ENCODE assay signal across 10 cellular contexts in the genomic region with DNA sequence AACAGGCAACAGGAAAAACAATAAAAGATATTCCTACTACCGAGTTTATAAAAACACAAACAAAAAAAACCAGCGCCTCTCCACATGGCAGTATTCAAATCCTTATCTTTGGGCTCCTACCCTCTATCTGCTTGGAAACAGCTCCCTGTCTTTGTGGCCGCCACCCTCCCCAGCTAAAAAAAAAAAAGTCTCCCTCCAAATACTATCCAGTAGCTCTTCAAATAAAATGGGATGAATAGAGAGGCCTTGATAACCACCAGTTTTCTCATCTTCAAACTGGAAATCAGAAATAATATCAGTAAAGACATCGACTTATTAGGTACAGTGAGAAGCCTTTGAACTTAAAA.
DNase-seq lines count a peak whose midpoint lies in the region; ATAC-seq, FAIRE-seq and TF ChIP-seq lines count a peak whose summit lies in the region.
"Had no signal": no experiment of that assay in that cellular context is flagged by ENCODE, and none has a peak within 500 bp of the region (broad histone marks: within the 10 kb centered on the region; RNA-seq: fewer than 3 reads in every experiment).

No MANE protein-coding gene starts in this region.

- TF ChIP-seq EP300 in A549 (IDR thresholded peaks at IDR 0.05) = no peak

- H2AFZ ChIP-seq in osteoblast (ENCODE audit: low read length) = no peak overlapping the region

- H3K9ac ChIP-seq in endodermal cell (ENCODE audit: extremely low read depth, low read length, poor library complexity, severe bottlenecking) = no peak overlapping the region

- H3K36me3 ChIP-seq in endodermal cell (ENCODE audit: control insufficient read depth, insufficient read depth, low read length) (no peaks in the 10 kb centered on the region), osteoblast (ENCODE audit: insufficient read depth, low read length) (no peaks in the 10 kb centered on the region)
- H3K36me3 ChIP-seq: cardiac muscle cell had no signal

- no peak for FAIRE-seq in A549 (lab: Jason Lieb, UNC)

- no peak overlapping the region for H3K27ac Mint-ChIP-seq in endodermal cell

- POLR2A ChIA-PET in A549 (lab: Yijun Ruan, JAX) = interaction anchor here (0.5 kb wide), 1 partner anchor 83 kb away, joined by 4 read pairs; no protein-coding TSS in a partner anchor

- no peaks in the 10 kb centered on the region for H3K9me3 Mint-ChIP-seq in endodermal cell

- H3K4me3 Mint-ChIP-seq in endodermal cell = no peak overlapping the region

- H3K4me1 ChIP-seq in A549 (peaks cover 36% of the 10 kb centered on the region), endodermal cell (ENCODE audit: control insufficient read depth, insufficient read depth, low read length) (peaks cover 3% of the 10 kb centered on the region), osteoblast (ENCODE audit: insufficient read depth, low read length) (peaks cover 31% of the 10 kb centered on the region)

- 86% methylated on average over 4 of the region's 4 CpGs for WGBS in A549 (ENCODE audit: missing lambda C conversion rate)
- WGBS in endodermal cell (ENCODE audit: insufficient coverage in 1 of 2, insufficient read length in 1 of 2), 2 experiments = 87 to 90% methylated on average over 3 to 4 of the region's 4 CpGs

- H3K27me3 ChIP-seq in endodermal cell (ENCODE audit: control insufficient read depth, insufficient read depth, low read length, poor library complexity, severe bottlenecking) (no peaks in the 10 kb centered on the region), osteoblast (ENCODE audit: insufficient read depth, low read length) (no peaks in the 10 kb centered on the region)
- H3K27me3 ChIP-seq: cardiac muscle cell had no signal

- TF ChIP-seq CTCF in A549 (IDR thresholded peaks at IDR 0.05) = no peak
- TF ChIP-seq CTCF in endodermal cell (conservative IDR thresholded peaks at IDR 0.05) = no peak
- no peak for TF ChIP-seq CTCF in osteoblast (IDR thresholded peaks at IDR 0.05; ENCODE audit: extremely low read depth, low read depth, low read length)

- no peaks in the 10 kb centered on the region for H4K20me1 ChIP-seq in osteoblast (ENCODE audit: insufficient read depth, low read length)

- H3K9me3 ChIP-seq in A549 = no peaks in the 10 kb centered on the region
- H3K9me3 ChIP-seq in endodermal cell (ENCODE audit: control insufficient read depth, low read length) = no peaks in the 10 kb centered on the region
- H3K9me3 ChIP-seq in osteoblast (ENCODE audit: low read depth, low read length) = no peaks in the 10 kb centered on the region

- no peaks in the 10 kb centered on the region for H3K27me3 Mint-ChIP-seq in endodermal cell (ENCODE audit: insufficient read depth)

- H3K27ac ChIP-seq in A549 (peak overlapping the region; percentile 78 to 86; a peak in 4 of 6 replicates), endodermal cell (ENCODE audit: low read depth, low read length) (peak overlapping the region; percentile 96), osteoblast (ENCODE audit: low read depth, low read length) (peak overlapping the region; percentile 79)

- ATAC-seq in A549 (no peak), HG03342 (IDR thresholded peaks at IDR 0.05; ENCODE audit: unreplicated experiment) (no peak), HG02938 (IDR thresholded peaks at IDR 0.05; ENCODE audit: unreplicated experiment) (no peak), GM21786 (IDR thresholded peaks at IDR 0.05; ENCODE audit: unreplicated experiment) (no peak)

- H3K79me2 ChIP-seq in osteoblast (ENCODE audit: insufficient read depth, low read length) = no peaks in the 10 kb centered on the region

- H3K36me3 Mint-ChIP-seq in endodermal cell (ENCODE audit: low read depth) = no peaks in the 10 kb centered on the region

- TF ChIP-seq POLR2A in A549 (IDR thresholded peaks at IDR 0.05; ENCODE audit: low read length) = no peak

- DNase-seq in A549 (ENCODE audit: low read depth in 1 of 2, low spot score in 1 of 2) (no peak), OCI-M1 (lab: John Stamatoyannopoulos, UW) (peak; percentile 86), endodermal cell (no peak), osteoblast (ENCODE audit: insufficient read length, low spot score, missing footprints) (no peak), HCEC 1CT (no peak)
- DNase-seq: NCI-H1092 treated with DMSO at 0.1 percent for 48 hours had no signal

- peak overlapping the region; percentile 87 for H3K4me2 ChIP-seq in A549
- no peak overlapping the region for H3K4me2 ChIP-seq in osteoblast (ENCODE audit: insufficient read depth, low read length)

- H3K4me3 ChIP-seq in A549 (no peak overlapping the region), endodermal cell (ENCODE audit: low read length) (no peak overlapping the region), osteoblast (ENCODE audit: insufficient read depth, low read length) (no peak overlapping the region)
- H3K4me3 ChIP-seq: cardiac muscle cell had no signal

- peaks cover 37% of the 10 kb centered on the region for H3K4me1 Mint-ChIP-seq in endodermal cell

- CTCF ChIA-PET in A549 (lab: Yijun Ruan, JAX) = interaction anchor here (1.1 kb wide), 1 partner anchor 12 kb away, joined by 3 read pairs; no protein-coding TSS in a partner anchor

- no peak for TF ChIP-seq RAD21 in A549 (conservative IDR thresholded peaks at IDR 0.05 in 1 of 2, IDR thresholded peaks at IDR 0.05 in 1 of 2)

TF ChIP-seq in A549, 52 proteins besides CTCF, POLR2A, EP300 and RAD21:
- TF ChIP-seq RFX5 (IDR thresholded peaks at IDR 0.05) (no peak), NFE2L2 (conservative IDR thresholded peaks at IDR 0.05; ENCODE audit: low read length) (no peak), ZFP36 (IDR thresholded peaks at IDR 0.05; ENCODE audit: borderline replicate concordance, partially characterized antibody) (no peak), SREBF2 (IDR thresholded peaks at IDR 0.05) (no peak), RARB (CRISPR knock-in tag; IDR thresholded peaks at IDR 0.05) (no peak), MAFK (IDR thresholded peaks at IDR 0.05; ENCODE audit: partially characterized antibody) (no peak), CHD2 (IDR thresholded peaks at IDR 0.05; ENCODE audit: low read length, partially characterized antibody) (no peak), PHF8 (IDR thresholded peaks at IDR 0.05; ENCODE audit: borderline replicate concordance, low read depth) (no peak), HOXB5 (CRISPR knock-in tag; IDR thresholded peaks at IDR 0.05) (no peak), CHD4 (IDR thresholded peaks at IDR 0.05; ENCODE audit: borderline replicate concordance) (no peak)
- TF ChIP-seq, protein P1, sequence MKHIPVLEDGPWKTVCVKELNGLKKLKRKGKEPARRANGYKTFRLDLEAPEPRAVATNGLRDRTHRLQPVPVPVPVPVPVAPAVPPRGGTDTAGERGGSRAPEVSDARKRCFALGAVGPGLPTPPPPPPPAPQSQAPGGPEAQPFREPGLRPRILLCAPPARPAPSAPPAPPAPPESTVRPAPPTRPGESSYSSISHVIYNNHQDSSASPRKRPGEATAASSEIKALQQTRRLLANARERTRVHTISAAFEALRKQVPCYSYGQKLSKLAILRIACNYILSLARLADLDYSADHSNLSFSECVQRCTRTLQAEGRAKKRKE (CRISPR knock-in tag; IDR thresholded peaks at IDR 0.05; ENCODE audit: low read depth) = no peak
- TF ChIP-seq, protein P2, sequence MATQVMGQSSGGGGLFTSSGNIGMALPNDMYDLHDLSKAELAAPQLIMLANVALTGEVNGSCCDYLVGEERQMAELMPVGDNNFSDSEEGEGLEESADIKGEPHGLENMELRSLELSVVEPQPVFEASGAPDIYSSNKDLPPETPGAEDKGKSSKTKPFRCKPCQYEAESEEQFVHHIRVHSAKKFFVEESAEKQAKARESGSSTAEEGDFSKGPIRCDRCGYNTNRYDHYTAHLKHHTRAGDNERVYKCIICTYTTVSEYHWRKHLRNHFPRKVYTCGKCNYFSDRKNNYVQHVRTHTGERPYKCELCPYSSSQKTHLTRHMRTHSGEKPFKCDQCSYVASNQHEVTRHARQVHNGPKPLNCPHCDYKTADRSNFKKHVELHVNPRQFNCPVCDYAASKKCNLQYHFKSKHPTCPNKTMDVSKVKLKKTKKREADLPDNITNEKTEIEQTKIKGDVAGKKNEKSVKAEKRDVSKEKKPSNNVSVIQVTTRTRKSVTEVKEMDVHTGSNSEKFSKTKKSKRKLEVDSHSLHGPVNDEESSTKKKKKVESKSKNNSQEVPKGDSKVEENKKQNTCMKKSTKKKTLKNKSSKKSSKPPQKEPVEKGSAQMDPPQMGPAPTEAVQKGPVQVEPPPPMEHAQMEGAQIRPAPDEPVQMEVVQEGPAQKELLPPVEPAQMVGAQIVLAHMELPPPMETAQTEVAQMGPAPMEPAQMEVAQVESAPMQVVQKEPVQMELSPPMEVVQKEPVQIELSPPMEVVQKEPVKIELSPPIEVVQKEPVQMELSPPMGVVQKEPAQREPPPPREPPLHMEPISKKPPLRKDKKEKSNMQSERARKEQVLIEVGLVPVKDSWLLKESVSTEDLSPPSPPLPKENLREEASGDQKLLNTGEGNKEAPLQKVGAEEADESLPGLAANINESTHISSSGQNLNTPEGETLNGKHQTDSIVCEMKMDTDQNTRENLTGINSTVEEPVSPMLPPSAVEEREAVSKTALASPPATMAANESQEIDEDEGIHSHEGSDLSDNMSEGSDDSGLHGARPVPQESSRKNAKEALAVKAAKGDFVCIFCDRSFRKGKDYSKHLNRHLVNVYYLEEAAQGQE (IDR thresholded peaks at IDR 0.05) = no peak
- TF ChIP-seq, protein P3, sequence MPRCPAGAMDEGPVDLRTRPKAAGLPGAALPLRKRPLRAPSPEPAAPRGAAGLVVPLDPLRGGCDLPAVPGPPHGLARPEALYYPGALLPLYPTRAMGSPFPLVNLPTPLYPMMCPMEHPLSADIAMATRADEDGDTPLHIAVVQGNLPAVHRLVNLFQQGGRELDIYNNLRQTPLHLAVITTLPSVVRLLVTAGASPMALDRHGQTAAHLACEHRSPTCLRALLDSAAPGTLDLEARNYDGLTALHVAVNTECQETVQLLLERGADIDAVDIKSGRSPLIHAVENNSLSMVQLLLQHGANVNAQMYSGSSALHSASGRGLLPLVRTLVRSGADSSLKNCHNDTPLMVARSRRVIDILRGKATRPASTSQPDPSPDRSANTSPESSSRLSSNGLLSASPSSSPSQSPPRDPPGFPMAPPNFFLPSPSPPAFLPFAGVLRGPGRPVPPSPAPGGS (IDR thresholded peaks at IDR 0.05) = no peak
- TF ChIP-seq, protein P4, sequence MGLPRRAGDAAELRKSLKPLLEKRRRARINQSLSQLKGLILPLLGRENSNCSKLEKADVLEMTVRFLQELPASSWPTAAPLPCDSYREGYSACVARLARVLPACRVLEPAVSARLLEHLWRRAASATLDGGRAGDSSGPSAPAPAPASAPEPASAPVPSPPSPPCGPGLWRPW (IDR thresholded peaks at IDR 0.05) = no peak
